Comparison of ENCODE assay signal across 1 cellular context in the genomic region with DNA sequence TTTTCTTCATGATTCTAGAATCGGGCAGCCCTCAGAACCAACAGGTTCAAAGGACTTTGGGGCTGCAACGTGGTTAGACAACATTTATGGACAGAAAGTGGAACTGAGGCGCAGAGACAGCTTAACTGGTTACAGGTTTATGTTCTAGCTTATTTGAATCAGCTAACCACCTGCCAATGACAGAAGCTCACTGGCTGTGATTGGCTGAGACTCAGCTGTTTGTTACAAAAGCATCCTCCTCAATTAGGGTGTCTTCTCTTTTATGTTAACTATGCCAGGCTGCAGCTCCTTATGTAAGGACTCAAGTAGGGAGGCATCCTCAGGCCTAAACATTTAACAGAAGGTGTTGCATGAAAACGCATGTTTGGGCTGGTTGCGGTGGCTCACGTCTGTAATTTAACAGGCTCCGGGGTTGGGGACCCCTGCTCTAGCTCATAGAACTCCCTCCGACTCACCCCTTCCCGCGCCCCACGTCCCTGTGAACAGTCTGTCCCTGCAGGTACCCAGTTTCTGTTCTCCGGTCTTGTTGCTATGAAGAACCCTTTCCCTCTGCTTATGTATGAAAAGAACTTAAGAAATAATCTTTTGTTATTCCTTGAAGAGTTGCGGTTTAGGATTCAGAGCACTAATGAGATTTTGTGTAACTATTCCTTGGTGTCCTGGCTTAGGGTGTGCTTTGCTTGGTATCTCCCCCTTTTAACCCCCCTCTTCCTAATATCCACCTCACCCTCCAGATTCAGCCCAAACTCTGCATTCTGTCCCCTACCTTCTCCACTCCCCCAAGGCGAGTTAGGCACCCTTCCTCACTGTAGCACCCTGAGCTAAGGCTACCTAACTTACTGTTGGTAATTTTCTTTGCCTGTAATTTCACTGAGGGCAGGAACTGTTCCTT.
TF ChIP-seq lines count a peak whose summit lies in the region.

No MANE protein-coding gene starts in this region.

TF ChIP-seq in K562, 482 proteins besides CTCF, POLR2A, EP300 and RAD21 (continued from another document):
- no peak for TF ChIP-seq ADNP (tag; IDR thresholded peaks at IDR 0.05)
